15 cellular contexts compared by ENCODE assay signal in genomic region chr13:41455725-41456419, GRCh38. TPM values are rescaled to one million over a fixed set of nuclear protein-coding genes. Genes with fewer than 3 reads are reported as not detected.
DNase-seq lines count a peak whose midpoint lies in the region; ATAC-seq and TF ChIP-seq lines count a peak whose summit lies in the region.
"Had no signal": no experiment of that assay in that cellular context is flagged by ENCODE, and none has a peak within 500 bp of the region (broad histone marks: within the 10 kb centered on the region; RNA-seq: fewer than 3 reads in every experiment).

No MANE protein-coding gene starts in this region.

- no peak overlapping the region for H2BK120ac ChIP-seq in mesenchymal stem cell (ENCODE audit: low read depth, low read length)

- H3K79me1 ChIP-seq in mesenchymal stem cell (replicated peaks; ENCODE audit: low read length, poor library complexity, severe bottlenecking) = peaks cover 1% of the 10 kb centered on the region

- H3F3A ChIP-seq in neural progenitor cell (ENCODE audit: low read depth) = peaks cover 8% of the 10 kb centered on the region

- no peaks in the 10 kb centered on the region for H4K20me1 ChIP-seq in neural progenitor cell (ENCODE audit: low read depth)

- H4K8ac ChIP-seq in mesenchymal stem cell (ENCODE audit: low read length) = no peak overlapping the region

- TF ChIP-seq EP300 in esophagus muscularis mucosa (IDR thresholded peaks at IDR 0.05) = no peak

- H3K4me1 ChIP-seq in effector memory CD4-positive, alpha-beta T cell (ENCODE audit: control insufficient read depth, insufficient read depth, low read length, poor library complexity, severe bottlenecking) = peaks cover 13% of the 10 kb centered on the region
- H3K4me1 ChIP-seq in neural progenitor cell = no peaks in the 10 kb centered on the region
- H3K4me1 ChIP-seq in mesenchymal stem cell (ENCODE audit: control insufficient read depth, insufficient read depth, low read depth, low read length) = peaks cover 21% of the 10 kb centered on the region
- H3K4me1 ChIP-seq in esophagus muscularis mucosa = peaks cover 12 to 37% (median 31%) of the 10 kb centered on the region in 4 donors

- no peak overlapping the region for H2BK12ac ChIP-seq in mesenchymal stem cell (ENCODE audit: low read length in 2 of 2)

- TF ChIP-seq POLR2A in esophagus muscularis mucosa (IDR thresholded peaks at IDR 0.05; ENCODE audit: low read depth) = no peak

- H3K14ac ChIP-seq in mesenchymal stem cell (ENCODE audit: low read length in 2 of 2) = no peak overlapping the region

- no peak overlapping the region for H2BK5ac ChIP-seq in mesenchymal stem cell (ENCODE audit: low read depth, low read length, poor library complexity, severe bottlenecking)

- peak overlapping the region; percentile 17 for H3K27ac Mint-ChIP-seq in activated CD8-positive, alpha-beta memory T cell treated with anti-CD3 and anti-CD28 coated beads, Interleukin-2, amount 10 ng/mL, durations not matched to agents 7 days and 5 days
- H3K27ac Mint-ChIP-seq in IgD-negative memory B cell = peak overlapping the region in 2 of 3 donors; percentile 73 to 96
- no peak overlapping the region for H3K27ac Mint-ChIP-seq in neural progenitor cell

- no peak overlapping the region for H2AK5ac ChIP-seq in mesenchymal stem cell (ENCODE audit: low read length, severe bottlenecking)

- TF ChIP-seq CTCF in neural progenitor cell (IDR thresholded peaks at IDR 0.05) = no peak
- no peak for TF ChIP-seq CTCF in esophagus muscularis mucosa (IDR thresholded peaks at IDR 0.05)

- H3K27me3 ChIP-seq in effector memory CD4-positive, alpha-beta T cell (replicated peaks; ENCODE audit: control insufficient read depth, insufficient read depth, low read length, poor library complexity, severe bottlenecking) = no peaks in the 10 kb centered on the region
- H3K27me3 ChIP-seq in neural progenitor cell (peaks cover 100% of the 10 kb centered on the region), mesenchymal stem cell (ENCODE audit: control insufficient read depth in 1 of 2, insufficient read depth in 1 of 2, low read length in 2 of 2) (peaks cover 9 to 30% of the 10 kb centered on the region in 2 experiments), esophagus muscularis mucosa (peaks cover 0 to 41% (median 4%) of the 10 kb centered on the region in 4 donors)

- H3K27me3 Mint-ChIP-seq in activated CD8-positive, alpha-beta memory T cell treated with anti-CD3 and anti-CD28 coated beads, Interleukin-2, amount 10 ng/mL, durations not matched to agents 7 days and 5 days = peaks cover 23% of the 10 kb centered on the region
- H3K27me3 Mint-ChIP-seq in IgD-negative memory B cell (peaks cover 39% of the 10 kb centered on the region), neural progenitor cell (ENCODE audit: insufficient read depth, low read depth) (peaks cover 27% of the 10 kb centered on the region)

- peaks cover 6% of the 10 kb centered on the region for H3K36me3 ChIP-seq in effector memory CD4-positive, alpha-beta T cell (ENCODE audit: control insufficient read depth, insufficient read depth, low read length)
- no peaks in the 10 kb centered on the region for H3K36me3 ChIP-seq in neural progenitor cell
- peaks cover 0 to 5% of the 10 kb centered on the region in 2 experiments for H3K36me3 ChIP-seq in mesenchymal stem cell (ENCODE audit: control insufficient read depth in 1 of 2, insufficient read depth in 2 of 2, low read depth in 1 of 2, low read length in 2 of 2)
- peaks cover 0 to 20% (median 0%) of the 10 kb centered on the region in 4 donors for H3K36me3 ChIP-seq in esophagus muscularis mucosa

- H3K4ac ChIP-seq in mesenchymal stem cell (ENCODE audit: low read depth in 1 of 2, low read length in 2 of 2) = no peak overlapping the region

- peak overlapping the region; percentile 79 for H3K4me3 Mint-ChIP-seq in activated CD8-positive, alpha-beta memory T cell treated with anti-CD3 and anti-CD28 coated beads, Interleukin-2, amount 10 ng/mL, durations not matched to agents 7 days and 5 days
- H3K4me3 Mint-ChIP-seq in IgD-negative memory B cell (peak overlapping the region; percentile 74 to 92 (median 84)), neural progenitor cell (peak overlapping the region; percentile 84)

- H4K91ac ChIP-seq in mesenchymal stem cell (ENCODE audit: low read length) = no peak overlapping the region

- ATAC-seq in activated CD8-positive, alpha-beta memory T cell treated with anti-CD3 and anti-CD28 coated beads, Interleukin-2, amount 10 ng/mL, durations not matched to agents 7 days and 5 days = no peak

- no peak overlapping the region for H3K18ac ChIP-seq in mesenchymal stem cell (ENCODE audit: low read depth in 1 of 2, low read length in 2 of 2)

- H3K79me2 ChIP-seq in neural progenitor cell (ENCODE audit: low read depth) = no peaks in the 10 kb centered on the region
- H3K79me2 ChIP-seq: hepatocyte had no signal

- H2AFZ ChIP-seq in neural progenitor cell (replicated peaks) = no peak overlapping the region
- no peak overlapping the region for H2AFZ ChIP-seq in mesenchymal stem cell (ENCODE audit: low read depth, low read length)

- H3K9me3 Mint-ChIP-seq in activated CD8-positive, alpha-beta memory T cell treated with anti-CD3 and anti-CD28 coated beads, Interleukin-2, amount 10 ng/mL, durations not matched to agents 7 days and 5 days (ENCODE audit: low read depth) = no peaks in the 10 kb centered on the region
- no peaks in the 10 kb centered on the region for H3K9me3 Mint-ChIP-seq in IgD-negative memory B cell
- H3K9me3 Mint-ChIP-seq in neural progenitor cell = peaks cover 6% of the 10 kb centered on the region

- H3K4me3 ChIP-seq in effector memory CD4-positive, alpha-beta T cell (ENCODE audit: insufficient read depth, low read depth, low read length, poor library complexity, severe bottlenecking) = no peak overlapping the region
- H3K4me3 ChIP-seq in neural progenitor cell (no peak overlapping the region), mesenchymal stem cell (ENCODE audit: insufficient read depth in 1 of 2, low read depth in 1 of 2, low read length in 2 of 2) (no peak overlapping the region), esophagus muscularis mucosa (no peak overlapping the region)
- H3K4me3 ChIP-seq: hepatocyte had no signal

- DNase-seq in activated CD8-positive, alpha-beta memory T cell treated with anti-CD3 and anti-CD28 coated beads, Interleukin-2, amount 10 ng/mL, durations not matched to agents 7 days and 5 days = no peak
- no peak for DNase-seq in activated CD8-positive, alpha-beta memory T cell treated with anti-CD3 and anti-CD28 coated beads for 24 hours
- DNase-seq in effector memory CD4-positive, alpha-beta T cell = no peak
- peak; percentile 52 for DNase-seq in neural progenitor cell (ENCODE audit: low spot score)
- DNase-seq in NCI-H345 treated with DMSO at 0.1 percent for 48 hours (lab: John Stamatoyannopoulos, UW; ENCODE audit: unreplicated experiment) = no peak
- no peak for DNase-seq in mesenchymal stem cell
- DNase-seq in esophagus muscularis mucosa (ENCODE audit: extremely low spot score) = no peak
- DNase-seq: AML-193; NCI-H1048; NCI-H446 treated with DMSO at 0.1 percent for 48 hours; SHP77; stimulated activated CD4-positive, alpha-beta T cell treated with anti-CD3 and anti-CD28 coated beads, Interleukin-2, amount 100 ng/mL, for 24 hours had no signal

- CTCF ChIA-PET in activated CD8-positive, alpha-beta memory T cell treated with anti-CD3 and anti-CD28 coated beads, Interleukin-2, amount 10 ng/mL, durations not matched to agents 7 days and 5 days (lab: Charles Lee) = interaction anchor here (1.4 to 1.6 kb wide), 2 partner anchors 9 to 15 kb away, joined by 3 to 5 read pairs; no protein-coding TSS in a partner anchor

- H3K4me2 ChIP-seq in neural progenitor cell (no peak overlapping the region), mesenchymal stem cell (ENCODE audit: low read length, poor library complexity, severe bottlenecking) (no peak overlapping the region)

- H3K23ac ChIP-seq in mesenchymal stem cell (ENCODE audit: low read length in 2 of 2) = no peak overlapping the region

- intact Hi-C loops in esophagus muscularis mucosa (cut with DNase I) = loop anchor here (10.0 kb wide), 1 partner anchor 199 kb away; no protein-coding TSS in a partner anchor

- H3K9ac ChIP-seq in neural progenitor cell = no peak overlapping the region
- H3K9ac ChIP-seq in mesenchymal stem cell (ENCODE audit: low read length) = no peak overlapping the region

- peak overlapping the region; percentile 66 for H3K27ac ChIP-seq in effector memory CD4-positive, alpha-beta T cell (ENCODE audit: insufficient read depth, low read length, poor library complexity, severe bottlenecking)
- no peak overlapping the region for H3K27ac ChIP-seq in neural progenitor cell
- H3K27ac ChIP-seq in mesenchymal stem cell (ENCODE audit: low read length, poor library complexity, severe bottlenecking) = no peak overlapping the region
- H3K27ac ChIP-seq in esophagus muscularis mucosa (replicated peaks in 1 of 4) = no peak overlapping the region
- H3K27ac ChIP-seq: epithelial cell of prostate, hepatocyte had no signal

- no peak overlapping the region for H2BK15ac ChIP-seq in mesenchymal stem cell (ENCODE audit: low read depth, poor library complexity, severe bottlenecking)

- peaks cover 15% of the 10 kb centered on the region for H3K36me3 Mint-ChIP-seq in activated CD8-positive, alpha-beta memory T cell treated with anti-CD3 and anti-CD28 coated beads, Interleukin-2, amount 10 ng/mL, durations not matched to agents 7 days and 5 days
- H3K36me3 Mint-ChIP-seq in IgD-negative memory B cell (no peaks in the 10 kb centered on the region), neural progenitor cell (peaks cover 1% of the 10 kb centered on the region)

- H3K4me1 Mint-ChIP-seq in activated CD8-positive, alpha-beta memory T cell treated with anti-CD3 and anti-CD28 coated beads, Interleukin-2, amount 10 ng/mL, durations not matched to agents 7 days and 5 days = peaks cover 36% of the 10 kb centered on the region
- peaks cover 5 to 13% (median 13%) of the 10 kb centered on the region in 3 donors for H3K4me1 Mint-ChIP-seq in IgD-negative memory B cell
- H3K4me1 Mint-ChIP-seq in neural progenitor cell = peaks cover 13% of the 10 kb centered on the region

- WGBS in mesenchymal stem cell = 50% methylated on average over 19 of the region's 19 CpGs
- WGBS in esophagus muscularis mucosa = 58% methylated on average over 17 of the region's 19 CpGs

- H3K9me3 ChIP-seq in effector memory CD4-positive, alpha-beta T cell (ENCODE audit: control insufficient read depth, low read length) = no peaks in the 10 kb centered on the region
- H3K9me3 ChIP-seq in neural progenitor cell (ENCODE audit: low read depth) (no peaks in the 10 kb centered on the region), mesenchymal stem cell (ENCODE audit: control insufficient read depth, low read length) (no peaks in the 10 kb centered on the region), esophagus muscularis mucosa (no peaks in the 10 kb centered on the region)

RNA-seq across cellular contexts. Expression of gene RGCC, which starts 1.5 kb away (rescaled TPM):
- total RNA-seq in activated CD8-positive, alpha-beta memory T cell treated with anti-CD3 and anti-CD28 coated beads, Interleukin-2, amount 10 ng/mL, durations not matched to agents 7 days and 5 days = 10 to 100 TPM; 25.5 to 34.7 TPM
- 6.8 TPM for polyA plus RNA-seq in IgD-negative memory B cell
- total RNA-seq in neural progenitor cell (ENCODE audit: low replicate concordance) = not detected in 2 replicates
- polyA plus RNA-seq in mesenchymal stem cell (2013, experiment 1 of 2) = 1.3 TPM
- polyA plus RNA-seq in mesenchymal stem cell (2013, experiment 2 of 2) = 1.9 TPM
- 100 to 1,000 TPM in 1 of 4 donors, 10 to 100 TPM in 3; 56.5 to 142 (median 77.1) TPM for total RNA-seq in esophagus muscularis mucosa

Comparison
In these comparisons a context has a peak if more than half of its experiments do, and no peak if none do; other contexts are left out.
1. RNA of gene RGCC, which starts 1.5 kb away (total RNA-seq): 56.5 to 142 TPM in esophagus muscularis mucosa and 25.5 to 34.7 TPM in activated CD8-positive, alpha-beta memory T cell treated with anti-CD3 and anti-CD28 coated beads, Interleukin-2, amount 10 ng/mL, durations not matched to agents 7 days and 5 days; not detected in neural progenitor cell; every median in the first group is over 10 times any median in the second.
2. Peak in every context shown above with its lines, with median percentiles within 50 percentile points of each other: H3K4me3 Mint-ChIP-seq.